ENCODE assay signal across 8 cellular contexts in the genomic region with DNA sequence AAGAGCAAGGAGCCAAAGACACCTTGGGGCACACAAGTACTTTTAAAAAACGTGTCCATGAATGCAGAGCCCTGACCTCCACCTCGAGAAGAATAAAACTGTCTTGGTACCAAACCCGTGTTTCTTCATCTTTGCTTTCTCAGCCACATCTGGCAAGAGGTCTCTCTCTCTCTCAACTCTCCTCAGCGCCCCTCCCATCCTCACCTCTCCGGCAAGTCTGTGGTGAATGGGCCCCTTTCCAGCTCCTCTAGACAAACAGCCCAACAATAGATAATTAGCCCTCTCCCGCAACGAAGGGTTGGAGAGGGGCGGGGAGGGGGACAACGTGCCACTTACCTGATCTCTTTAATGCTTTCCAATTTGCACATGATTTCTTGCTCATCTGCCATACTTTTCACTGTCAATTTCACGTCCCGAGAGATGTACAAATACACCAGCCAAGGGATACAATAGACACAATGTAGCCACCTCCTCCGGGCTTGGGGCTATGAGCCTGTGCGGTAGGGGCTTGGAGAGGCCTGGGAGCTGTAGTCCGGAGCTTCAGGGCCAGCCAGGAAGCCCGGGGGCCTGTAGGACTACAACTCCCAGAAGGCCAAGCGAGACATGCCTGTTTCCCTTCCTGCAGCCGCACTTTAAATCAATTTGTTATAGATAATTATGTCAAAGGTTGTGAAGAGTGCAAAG. TPM values are rescaled to one million over a fixed set of nuclear protein-coding genes. Genes with fewer than 3 reads are reported as not detected.
DNase-seq lines count a peak whose midpoint lies in the region; ATAC-seq and TF ChIP-seq lines count a peak whose summit lies in the region.

Gene ZC4H2 (minus strand): TSS at position 462 of the 684 bp plus-strand sequence. CDS start 73 bp downstream, at position 389.

- H3K4me1 ChIP-seq in subcutaneous abdominal adipose tissue (ENCODE audit: control insufficient read depth in 5 of 5, insufficient read depth in 5 of 5, low read length in 5 of 5) = peaks cover 0 to 13% (median 6%) of the 10 kb centered on the region in 5 donors

- H3K4me3 ChIP-seq in AG04450 (ENCODE audit: low read depth, low read length) (peak within 1 kb of the TSS; percentile 79), foreskin fibroblast (ENCODE audit: low read depth in 1 of 2, low read length in 2 of 2) (peak within 1 kb of the TSS; percentile 60 to 74), subcutaneous abdominal adipose tissue (ENCODE audit: low read depth in 1 of 5, low read length in 5 of 5) (peak within 1 kb of the TSS; percentile 73 to 91 (median 79))

- CTCF ChIA-PET in AG04450 (lab: Charles Lee) = interaction anchor here (1.4 kb wide), 1 partner anchor 552 kb away, joined by 4 read pairs; no protein-coding TSS in a partner anchor
- CTCF ChIA-PET in RWPE1 (lab: Yijun Ruan, JAX) = no interaction called here

- H3K27me3 ChIP-seq in AG04450 (ENCODE audit: control insufficient read depth, insufficient read depth, low read length) (no peaks in the 10 kb centered on the region), subcutaneous abdominal adipose tissue (ENCODE audit: control insufficient read depth in 5 of 5, insufficient read depth in 4 of 5, low read length in 5 of 5) (peaks cover 0 to 7% (median 0%) of the 10 kb centered on the region in 5 donors)

- POLR2A ChIA-PET in AG04450 (lab: Yijun Ruan, JAX) (interaction anchor here (0.6 kb wide), 1 partner anchor 59 kb away, joined by 3 read pairs; the partner anchor contains the start of gene ZC3H12B), RWPE1 (lab: Yijun Ruan, JAX; ENCODE audit: low non-redundant PET) (no interaction called here)

- peaks cover 15% of the 10 kb centered on the region for H3K9me3 Mint-ChIP-seq in neural crest cell

- H3K36me3 ChIP-seq in subcutaneous abdominal adipose tissue (ENCODE audit: control insufficient read depth in 5 of 5, insufficient read depth in 5 of 5, low read length in 5 of 5) = no peaks in the 10 kb centered on the region

- H3K27me3 Mint-ChIP-seq in neural crest cell (ENCODE audit: low read depth) = no peaks in the 10 kb centered on the region

- peak within 1 kb of the TSS; percentile 93 for H3K27ac Mint-ChIP-seq in neural crest cell (ENCODE audit: unreplicated experiment)

- no peaks in the 10 kb centered on the region for H3K9me3 ChIP-seq in AG04450 (ENCODE audit: control insufficient read depth, insufficient read depth, low read length)
- peaks cover 0 to 9% (median 0%) of the 10 kb centered on the region in 5 donors for H3K9me3 ChIP-seq in subcutaneous abdominal adipose tissue (ENCODE audit: control insufficient read depth in 5 of 5, low read length in 5 of 5)

- no peak for TF ChIP-seq CTCF in AG04450 (IDR thresholded peaks at IDR 0.05; ENCODE audit: low read depth, low read length)
- TF ChIP-seq CTCF in RWPE1 (conservative IDR thresholded peaks at IDR 0.05; ENCODE audit: low read depth) = no peak
- TF ChIP-seq CTCF in foreskin fibroblast (IDR thresholded peaks at IDR 0.05; ENCODE audit: low read depth, low read length) = no peak
- no peak for TF ChIP-seq CTCF in neural crest cell (conservative IDR thresholded peaks at IDR 0.05)

- DNase-seq in AG04450 (ENCODE audit: low read depth, low spot score) = peak; percentile 49
- peak; percentile 56 for DNase-seq in GM19238 (ENCODE audit: insufficient read length, low spot score)
- peak; percentile 8 for DNase-seq in RWPE1 (ENCODE audit: low spot score)
- DNase-seq in activated gamma-delta T cell (lab: John Stamatoyannopoulos, UW) = peak; percentile 5
- DNase-seq in foreskin fibroblast = peak; percentile 70 to 89
- DNase-seq in neural crest cell (ENCODE audit: low read depth, low spot score) = peak; percentile 51

- peaks cover 11% of the 10 kb centered on the region for H3K4me1 Mint-ChIP-seq in neural crest cell

- peak; percentile 99 for ATAC-seq in HG03432 (IDR thresholded peaks at IDR 0.05; ENCODE audit: unreplicated experiment)

- H3K9ac ChIP-seq in subcutaneous abdominal adipose tissue (ENCODE audit: low read length in 5 of 5) = peak within 1 kb of the TSS; percentile 23 to 69 (median 62)

- peaks cover 30% of the 10 kb centered on the region for H3K36me3 Mint-ChIP-seq in neural crest cell (ENCODE audit: low read depth)

- H3K27ac ChIP-seq in AG04450 (ENCODE audit: low read depth, low read length) = peak within 1 kb of the TSS; percentile 11
- peak within 1 kb of the TSS; percentile 61 for H3K27ac ChIP-seq in RWPE1
- no peak within 1 kb of the TSS for H3K27ac ChIP-seq in subcutaneous abdominal adipose tissue (ENCODE audit: low read depth, low read length)

- peak within 1 kb of the TSS; percentile 94 for H3K4me3 Mint-ChIP-seq in neural crest cell

RNA-seq across cellular contexts. Expression of gene ZC4H2, which starts in this region (rescaled TPM):
- 25.0 and 27.5 TPM in 2 replicates for polyA plus RNA-seq in AG04450 (2011; rRNA removed)
- 8.6 and 11.3 TPM in 2 replicates for polyA minus RNA-seq in AG04450 (2011; rRNA and poly(A)+ RNA removed)
- 41.7 and 42.3 TPM in 2 replicates for total RNA-seq in neural crest cell

Comparison
In these comparisons a context has a peak if more than half of its experiments do, and no peak if none do; other contexts are left out.
1. DNase-seq: peak in every context shown above with its lines; median percentile 80 in foreskin fibroblast; 56 in GM19238; 51 in neural crest cell; 49 in AG04450; 8 in RWPE1; 5 in activated gamma-delta T cell.